Comparison of ENCODE assay signal across 8 cellular contexts in the genomic region with DNA sequence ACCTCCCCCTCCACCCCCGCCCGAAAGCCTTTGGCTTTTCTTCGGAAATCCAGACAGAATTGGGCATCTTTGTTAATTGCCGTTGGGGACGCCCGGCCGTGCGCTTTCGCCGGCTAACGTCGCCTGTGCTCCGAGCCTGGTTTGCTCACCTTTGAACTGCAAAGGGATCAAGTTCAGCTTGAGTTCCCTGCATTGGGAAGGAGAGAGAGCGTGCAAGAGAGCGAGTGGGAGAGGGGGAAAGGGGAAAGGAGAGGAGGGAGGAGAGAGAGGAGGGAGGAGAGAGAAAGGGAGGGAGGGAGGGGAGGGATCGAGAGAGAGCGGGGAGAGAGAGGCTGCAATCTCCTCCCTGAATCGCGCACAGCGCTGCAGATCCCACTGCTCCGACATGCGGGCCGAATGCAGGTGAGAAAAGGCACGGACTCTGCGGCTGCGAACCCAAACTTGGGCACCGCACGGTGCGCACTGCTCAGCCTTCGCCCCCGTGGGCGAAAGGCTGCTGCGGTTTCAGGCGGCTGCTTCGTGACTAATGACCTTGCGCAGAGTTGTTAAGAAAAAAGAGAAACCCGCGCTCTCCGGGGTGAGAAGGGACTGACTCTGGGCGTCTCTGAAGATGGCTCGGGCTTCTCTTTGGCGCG. TPM values are rescaled to one million over a fixed set of nuclear protein-coding genes. Genes with fewer than 3 reads are reported as not detected.
DNase-seq lines count a peak whose midpoint lies in the region; ATAC-seq, FAIRE-seq and TF ChIP-seq lines count a peak whose summit lies in the region.

A gene with protein sequence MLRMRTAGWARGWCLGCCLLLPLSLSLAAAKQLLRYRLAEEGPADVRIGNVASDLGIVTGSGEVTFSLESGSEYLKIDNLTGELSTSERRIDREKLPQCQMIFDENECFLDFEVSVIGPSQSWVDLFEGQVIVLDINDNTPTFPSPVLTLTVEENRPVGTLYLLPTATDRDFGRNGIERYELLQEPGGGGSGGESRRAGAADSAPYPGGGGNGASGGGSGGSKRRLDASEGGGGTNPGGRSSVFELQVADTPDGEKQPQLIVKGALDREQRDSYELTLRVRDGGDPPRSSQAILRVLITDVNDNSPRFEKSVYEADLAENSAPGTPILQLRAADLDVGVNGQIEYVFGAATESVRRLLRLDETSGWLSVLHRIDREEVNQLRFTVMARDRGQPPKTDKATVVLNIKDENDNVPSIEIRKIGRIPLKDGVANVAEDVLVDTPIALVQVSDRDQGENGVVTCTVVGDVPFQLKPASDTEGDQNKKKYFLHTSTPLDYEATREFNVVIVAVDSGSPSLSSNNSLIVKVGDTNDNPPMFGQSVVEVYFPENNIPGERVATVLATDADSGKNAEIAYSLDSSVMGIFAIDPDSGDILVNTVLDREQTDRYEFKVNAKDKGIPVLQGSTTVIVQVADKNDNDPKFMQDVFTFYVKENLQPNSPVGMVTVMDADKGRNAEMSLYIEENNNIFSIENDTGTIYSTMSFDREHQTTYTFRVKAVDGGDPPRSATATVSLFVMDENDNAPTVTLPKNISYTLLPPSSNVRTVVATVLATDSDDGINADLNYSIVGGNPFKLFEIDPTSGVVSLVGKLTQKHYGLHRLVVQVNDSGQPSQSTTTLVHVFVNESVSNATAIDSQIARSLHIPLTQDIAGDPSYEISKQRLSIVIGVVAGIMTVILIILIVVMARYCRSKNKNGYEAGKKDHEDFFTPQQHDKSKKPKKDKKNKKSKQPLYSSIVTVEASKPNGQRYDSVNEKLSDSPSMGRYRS (N-terminal part only) (plus strand): TSS at position 349 of the 635 bp plus-strand sequence. CDS start 1,054 bp downstream, outside the sequence.

- H3K9me3 Mint-ChIP-seq in activated T-cell treated with anti-CD3 and anti-CD28 coated beads, Interleukin-2, amount 50 U/mL, for 24 hours = no peaks in the 10 kb centered on the region

- WGBS in H1 (ENCODE audit: extremely low coverage in 1 of 2, insufficient coverage in 1 of 2, insufficient read length in 1 of 2, insufficient replicate concordance in 2 of 2, low coverage in 1 of 2, low lambda C conversion rate in 2 of 2, missing lambda C conversion rate in 1 of 2), 2 experiments = 1% methylated on average over 41 of the region's 43 CpGs; no CpG with 5 or more reads in 1 of the 2 experiments
- whole genome bisulfite sequencing in lower leg skin, 2 donors = 1% methylated on average over 42 to 43 of the region's 43 CpGs

- no peak within 1 kb of the TSS for H3K14ac ChIP-seq in H1 (ENCODE audit: insufficient read length)

- ATAC-seq in HG03159 (IDR thresholded peaks at IDR 0.05; ENCODE audit: unreplicated experiment) = no peak

- no peak within 1 kb of the TSS for H2BK15ac ChIP-seq in H1 (ENCODE audit: low read length)

- H3K23me2 ChIP-seq in H1 (ENCODE audit: low read depth, low read length) = peaks cover 53% of the 10 kb centered on the region

- H2AK5ac ChIP-seq in H1 (ENCODE audit: low read depth, low read length) = no peak within 1 kb of the TSS

- TF ChIP-seq CTCF in Peyer's patch (IDR thresholded peaks at IDR 0.05) (no peak), H1 (IDR thresholded peaks at IDR 0.05; ENCODE audit: control extremely low read depth in 1 of 3, insufficient read depth in 1 of 3, low read depth in 1 of 3, low read length in 3 of 3) (no peak), lower leg skin (IDR thresholded peaks at IDR 0.05) (no peak), OCI-LY7 (conservative IDR thresholded peaks at IDR 0.05; ENCODE audit: low read length) (no peak)

- DNase-seq in activated T-cell treated with anti-CD3 and anti-CD28 coated beads, Interleukin-2, amount 50 U/mL, for 24 hours = no peak
- no peak for DNase-seq in activated T-cell treated with anti-CD3 and anti-CD28 coated beads, Interleukin-2, amount 50 U/mL, for 1 hour
- DNase-seq in Peyer's patch (peak in 2 of 3 donors; percentile 49 to 53), H1 (ENCODE audit: low read depth in 1 of 2, low spot score in 2 of 2) (peak in 1 of 2 experiments; percentile 76), lower leg skin (ENCODE audit: low spot score in 2 of 2) (peak in 1 of 2 donors; percentile 33), OCI-LY7 (ENCODE audit: low spot score) (no peak)

- H3K18ac ChIP-seq in H1 (ENCODE audit: extremely low read depth, low read length) = peak within 1 kb of the TSS; percentile 87

- H3K4me1 Mint-ChIP-seq in activated T-cell treated with anti-CD3 and anti-CD28 coated beads, Interleukin-2, amount 50 U/mL, for 24 hours (ENCODE audit: low read depth) = peaks cover 48% of the 10 kb centered on the region

- peaks cover 0 to 18% of the 10 kb centered on the region in 2 experiments for H4K20me1 ChIP-seq in H1 (replicated peaks in 1 of 2; ENCODE audit: control insufficient read depth in 1 of 2, insufficient read depth in 2 of 2, low read length in 2 of 2)
- no peaks in the 10 kb centered on the region for H4K20me1 ChIP-seq in OCI-LY7 (ENCODE audit: insufficient read depth, low read length)

- no peak within 1 kb of the TSS for H2BK120ac ChIP-seq in H1 (replicated peaks; ENCODE audit: low read depth, low read length)

- H3K79me2 ChIP-seq in H1 (ENCODE audit: control insufficient read depth in 1 of 2, insufficient read depth in 2 of 2, low read length in 2 of 2) = no peaks in the 10 kb centered on the region
- no peaks in the 10 kb centered on the region for H3K79me2 ChIP-seq in OCI-LY7 (ENCODE audit: insufficient read depth, low read depth, low read length)

- no peak within 1 kb of the TSS for H3K4ac ChIP-seq in H1 (replicated peaks; ENCODE audit: insufficient read length, low read depth, low read length)

- TF ChIP-seq POLR2A in Peyer's patch (IDR thresholded peaks at IDR 0.05) (no peak), H1 (IDR thresholded peaks at IDR 0.05; ENCODE audit: control extremely low read depth in 1 of 2, low read depth in 2 of 2, low read length in 2 of 2) (no peak), lower leg skin (IDR thresholded peaks at IDR 0.05) (no peak)

- H3K56ac ChIP-seq in H1 (replicated peaks; ENCODE audit: insufficient read length, low read depth, low read length) = peak within 1 kb of the TSS; percentile 20

- H3K9ac ChIP-seq in H1 (replicated peaks in 1 of 4; ENCODE audit: extremely low read depth in 1 of 4, low read depth in 3 of 4, low read length in 3 of 4) (peak within 1 kb of the TSS in 1 of 4 experiments; percentile 34; a peak in 1 of 7 replicates), stomach smooth muscle (ENCODE audit: low read length in 2 of 2) (peak within 1 kb of the TSS; percentile 66 to 68)

- peak within 1 kb of the TSS; percentile 64 for H3K27ac Mint-ChIP-seq in activated T-cell treated with anti-CD3 and anti-CD28 coated beads, Interleukin-2, amount 50 U/mL, for 24 hours

- H2AFZ ChIP-seq in H1 (ENCODE audit: low read length) = peak within 1 kb of the TSS; percentile 87
- no peak within 1 kb of the TSS for H2AFZ ChIP-seq in OCI-LY7 (ENCODE audit: low read length)

- H3K36me3 Mint-ChIP-seq in activated T-cell treated with anti-CD3 and anti-CD28 coated beads, Interleukin-2, amount 50 U/mL, for 24 hours (ENCODE audit: low read depth) = no peaks in the 10 kb centered on the region

- no peak for TF ChIP-seq EP300 in H1 (IDR thresholded peaks at IDR 0.05; ENCODE audit: borderline replicate concordance in 1 of 2, low read depth in 2 of 2, low read length in 2 of 2)

- FAIRE-seq in H1 (lab: Jason Lieb, UNC) = no peak

- peak within 1 kb of the TSS; percentile 89 to 100 for H3K4me2 ChIP-seq in H1 (ENCODE audit: insufficient read depth in 1 of 2, low read depth in 2 of 2, low read length in 2 of 2)
- no peak within 1 kb of the TSS for H3K4me2 ChIP-seq in OCI-LY7 (ENCODE audit: low read length)

- H2BK12ac ChIP-seq in H1 (ENCODE audit: low read depth, low read length) = peak within 1 kb of the TSS; percentile 60; the same call in 1 of the 2 replicates

- no peaks in the 10 kb centered on the region for H3K9me3 ChIP-seq in Peyer's patch
- no peaks in the 10 kb centered on the region; a peak in 1 of 4 replicates for H3K9me3 ChIP-seq in H1 (ENCODE audit: insufficient read depth in 2 of 2, low read depth in 1 of 2, low read length in 1 of 2)
- no peaks in the 10 kb centered on the region for H3K9me3 ChIP-seq in stomach smooth muscle (ENCODE audit: control insufficient read depth in 2 of 2, low read length in 2 of 2)
- no peaks in the 10 kb centered on the region for H3K9me3 ChIP-seq in OCI-LY7 (ENCODE audit: low read length)

- no peak; a peak in 1 of 4 replicates for TF ChIP-seq RAD21 in H1 (IDR thresholded peaks at IDR 0.05 in 1 of 2, conservative IDR thresholded peaks at IDR 0.05 in 1 of 2; ENCODE audit: low read depth in 2 of 2, low read length in 2 of 2)

- intact Hi-C loops in lower leg skin (cut with DNase I; ENCODE audit: low total_unique reads) = no loop called here
- intact Hi-C loops in OCI-LY7 (cut with micrococcal nuclease; ENCODE audit: unreplicated experiment) = no loop called here

- H3K27me3 ChIP-seq in Peyer's patch = peaks cover 0 to 12% of the 10 kb centered on the region in 2 donors
- H3K27me3 ChIP-seq in H1 (replicated peaks in 1 of 4; ENCODE audit: control insufficient read depth in 3 of 4, extremely low read depth in 1 of 4, insufficient read depth in 3 of 4, low read length in 3 of 4) = peaks cover 17 to 49% (median 41%) of the 10 kb centered on the region in 4 experiments
- H3K27me3 ChIP-seq in stomach smooth muscle (ENCODE audit: control insufficient read depth in 1 of 2, insufficient read depth in 2 of 2, low read length in 2 of 2) = no peaks in the 10 kb centered on the region

- H2BK20ac ChIP-seq in H1 (ENCODE audit: low read length) = 0 out of 2 replicates have a peak within 1 kb of the TSS, but pooled peaks have one; percentile 48

- no peak within 1 kb of the TSS for H3K23ac ChIP-seq in H1 (ENCODE audit: insufficient read length)

- H4K8ac ChIP-seq in H1 (ENCODE audit: extremely low read depth, insufficient read depth, low read length) = peak within 1 kb of the TSS; percentile 78

- BruUV-seq in OCI-LY7 (replicated peaks; lab: Mats Ljungman, UMichigan) = no TSS peak

- peak within 1 kb of the TSS; percentile 69 for H4K91ac ChIP-seq in H1 (replicated peaks; ENCODE audit: insufficient read length, low read length)

- POLR2A ChIA-PET in H1 (lab: Charles Lee; ENCODE audit: partially characterized antibody) (interaction anchor here (0.8 kb wide), 1 partner anchor 307 kb away, joined by 3 read pairs; no protein-coding TSS in a partner anchor), OCI-LY7 (lab: Charles Lee) (no interaction called here)

- CTCF ChIA-PET in H1 (lab: Charles Lee; ENCODE audit: partially characterized antibody) = interaction anchor here (1.2 kb wide), 1 partner anchor 218 kb away, joined by 3 read pairs; no protein-coding TSS in a partner anchor
- CTCF ChIA-PET in OCI-LY7 (lab: Charles Lee; ENCODE audit: unreplicated experiment) = interaction anchor here (0.6 kb wide), 1 partner anchor 627 kb away, joined by 3 read pairs; no protein-coding TSS in a partner anchor

- H3K9me2 ChIP-seq in OCI-LY7 (ENCODE audit: insufficient read depth, low read length) = no peaks in the 10 kb centered on the region

- peaks cover 2% of the 10 kb centered on the region; the same call in 1 of the 2 replicates for H3K79me1 ChIP-seq in H1 (ENCODE audit: low read depth, low read length)

- H4K5ac ChIP-seq in H1 (ENCODE audit: insufficient read length, low read depth, low read length) = peak within 1 kb of the TSS; percentile 86

- H3K27me3 Mint-ChIP-seq in activated T-cell treated with anti-CD3 and anti-CD28 coated beads, Interleukin-2, amount 50 U/mL, for 24 hours = peaks cover 83% of the 10 kb centered on the region

- H2BK5ac ChIP-seq in H1 (ENCODE audit: low read depth, low read length) = peak within 1 kb of the TSS; percentile 71; the same call in 1 of the 2 replicates

- H3K36me3 ChIP-seq in Peyer's patch (no peaks in the 10 kb centered on the region), H1 (ENCODE audit: control insufficient read depth in 2 of 4, insufficient read depth in 4 of 4, low read length in 3 of 4) (no peaks in the 10 kb centered on the region), stomach smooth muscle (ENCODE audit: control insufficient read depth in 2 of 2, insufficient read depth in 2 of 2, low read length in 2 of 2) (peaks cover 2 to 3% of the 10 kb centered on the region in 2 donors), OCI-LY7 (ENCODE audit: insufficient read depth, low read length) (no peaks in the 10 kb centered on the region)

- H3K4me3 Mint-ChIP-seq in activated T-cell treated with anti-CD3 and anti-CD28 coated beads, Interleukin-2, amount 50 U/mL, for 24 hours = peak within 1 kb of the TSS; percentile 56

- H3K27ac ChIP-seq in Peyer's patch (peak within 1 kb of the TSS; percentile 17 to 75 (median 60)), H1 (ENCODE audit: low read depth, low read length) (no peak within 1 kb of the TSS), stomach smooth muscle (ENCODE audit: low read length) (peak within 1 kb of the TSS; percentile 80), OCI-LY7 (ENCODE audit: low read depth, low read length, poor library complexity, severe bottlenecking) (no peak within 1 kb of the TSS)

- H3K4me1 ChIP-seq in Peyer's patch (peaks cover 0 to 51% (median 0%) of the 10 kb centered on the region in 4 donors), H1 (replicated peaks in 1 of 4; ENCODE audit: control insufficient read depth in 3 of 4, insufficient read depth in 4 of 4, low read length in 3 of 4) (peaks cover 0 to 20% (median 13%) of the 10 kb centered on the region in 4 experiments; a peak in 6 of 7 replicates), stomach smooth muscle (ENCODE audit: control insufficient read depth, insufficient read depth, low read length) (peaks cover 24% of the 10 kb centered on the region), OCI-LY7 (ENCODE audit: insufficient read depth, low read length, poor library complexity, severe bottlenecking) (no peaks in the 10 kb centered on the region)

- H3K4me3 ChIP-seq in Peyer's patch = peak within 1 kb of the TSS; percentile 26 to 58 (median 42)
- H3K4me3 ChIP-seq in H1 (ENCODE audit: extremely low read depth in 1 of 4, insufficient read depth in 2 of 4, low read depth in 3 of 4, low read length in 4 of 4) = peak within 1 kb of the TSS; percentile 65 to 86 (median 84)
- H3K4me3 ChIP-seq in lower leg skin (ENCODE audit: low read depth, poor library complexity, severe bottlenecking) = peak within 1 kb of the TSS; percentile 46
- peak within 1 kb of the TSS; percentile 97 for H3K4me3 ChIP-seq in stomach smooth muscle (ENCODE audit: low read length in 2 of 2)
- H3K4me3 ChIP-seq in OCI-LY7 (ENCODE audit: low read depth, low read length, poor library complexity, severe bottlenecking) = no peak within 1 kb of the TSS

RNA-seq across cellular contexts. Expression of the gene that starts here (rescaled TPM):
- 10 to 100 TPM in 1 of 4 donors, 1 to 10 TPM in 3; 4.9 to 42.1 (median 7.6) TPM for total RNA-seq in Peyer's patch
- 6.1 and 6.7 TPM in 2 replicates for total RNA-seq in H1 (2021; fragmentation: NEBNext Ultra II Directional; extraction: Animal tissue kit (Norgen Biotek cat#: 25700))
- 3.1 and 4.1 TPM in 2 replicates for polyA plus RNA-seq in H1 (2011; rRNA removed)
- 3.4 TPM for polyA plus RNA-seq in H1 (2011; cell fraction: cytosol; rRNA removed)
- 9.0 TPM for polyA plus RNA-seq in H1 (2011; cell fraction: nucleus; rRNA removed)
- polyA plus RNA-seq in H1 (2012, experiment 1 of 2) = 2.4 to 3.2 TPM (median 3.0 TPM) in 4 replicates
- 0.50 TPM for polyA plus RNA-seq in H1 (2012, experiment 2 of 2)
- polyA plus RNA-seq in H1 (2013, experiment 1 of 2) = 2.4 TPM
- 2.2 TPM for polyA plus RNA-seq in H1 (2013, experiment 2 of 2)
- 19.4 and 22.9 TPM in 2 replicates for polyA minus RNA-seq in H1 (2011; rRNA and poly(A)+ RNA removed)
- 9.8 TPM for polyA minus RNA-seq in H1 (2011; cell fraction: cytosol; rRNA and poly(A)+ RNA removed)
- 48.0 TPM for polyA minus RNA-seq in H1 (2011; cell fraction: nucleus; rRNA and poly(A)+ RNA removed)
- total RNA-seq in lower leg skin = 10 to 100 TPM; 23.1 to 56.1 (median 41.0) TPM
- total RNA-seq in OCI-LY7 (2014; rRNA removed; shearing (Covaris generic)) = not detected in 2 replicates
- total RNA-seq in OCI-LY7 (2022) = not detected in 2 replicates

Comparison
In these comparisons a context has a peak if more than half of its experiments do, and no peak if none do; other contexts are left out.
1. DNase-seq: peak in Peyer's patch (2 of 3); none in activated T-cell treated with anti-CD3 and anti-CD28 coated beads, Interleukin-2, amount 50 U/mL, for 24 hours (single experiment), activated T-cell treated with anti-CD3 and anti-CD28 coated beads, Interleukin-2, amount 50 U/mL, for 1 hour (single experiment) and OCI-LY7 (single experiment).
2. H3K27ac ChIP-seq: peak in Peyer's patch (4 of 4) and stomach smooth muscle (single experiment); none in H1 (single experiment) and OCI-LY7 (single experiment).